In the genomic region with DNA sequence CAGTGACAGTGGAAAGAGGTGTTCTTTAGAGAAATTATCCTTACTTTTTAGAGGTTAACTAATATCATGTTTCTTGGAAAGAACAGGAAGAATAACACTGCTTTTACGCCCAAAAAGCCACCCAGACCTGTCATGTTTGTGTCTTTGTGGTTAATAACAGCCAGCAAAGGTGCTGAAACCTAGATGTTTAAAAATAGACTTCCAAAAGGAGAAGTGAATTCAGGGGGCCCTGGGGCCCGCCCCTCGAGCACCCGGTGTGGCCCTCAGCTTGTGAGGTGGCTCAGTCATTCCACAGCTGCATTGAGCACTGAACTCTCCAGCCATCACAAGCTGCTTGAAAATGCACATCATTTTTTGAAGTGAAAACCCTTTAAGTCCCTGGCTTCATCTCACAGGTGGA, we compare ENCODE assay signal across 8 cellular contexts. TPM values are rescaled to one million over a fixed set of nuclear protein-coding genes. Genes with fewer than 3 reads are reported as not detected.
DNase-seq lines count a peak whose midpoint lies in the region; ATAC-seq, FAIRE-seq and TF ChIP-seq lines count a peak whose summit lies in the region.

No MANE protein-coding gene starts in this region.

- no peaks in the 10 kb centered on the region for H3K27me3 ChIP-seq in GM12878 (replicated peaks in 1 of 2; ENCODE audit: control insufficient read depth in 2 of 2, insufficient read depth in 2 of 2, low read length in 1 of 2)

- no peaks in the 10 kb centered on the region for H3K9me3 ChIP-seq in GM12878 (replicated peaks; ENCODE audit: control insufficient read depth, insufficient read depth, low read length)

- no TSS peak for BruUV-seq in GM12878 (replicated peaks; lab: Mats Ljungman, UMichigan)
- BruUV-seq in Calu3 (replicated peaks; lab: Mats Ljungman, UMichigan) = no TSS peak

- RAD21 ChIA-PET in GM12878 (lab: Charles Lee; ENCODE audit: unreplicated experiment) = interaction anchor here (0.5 to 3.4 kb wide), 15 partner anchors 13 to 377 kb away, joined by 3 to 26 read pairs (median 4); no protein-coding TSS in a partner anchor

- no peak for TF ChIP-seq CTCF in GM12878 (IDR thresholded peaks at IDR 0.05 in 2 of 3, conservative IDR thresholded peaks at IDR 0.05 in 1 of 3; ENCODE audit: control insufficient read depth in 2 of 3, extremely low read depth in 1 of 3, insufficient read depth in 1 of 3, low read depth in 3 of 3, low read length in 3 of 3)
- TF ChIP-seq CTCF in Calu3 (IDR thresholded peaks at IDR 0.05; ENCODE audit: unreplicated experiment) = no peak

- H3K9ac ChIP-seq in GM12878 (ENCODE audit: control insufficient read depth, insufficient read depth, low read length) = peak overlapping the region; percentile 78

- peak; percentile 66 for ATAC-seq in GM18505 (IDR thresholded peaks at IDR 0.05; ENCODE audit: unreplicated experiment)
- peak; percentile 48 for ATAC-seq in GM19468 (IDR thresholded peaks at IDR 0.05; ENCODE audit: extremely low read depth, unreplicated experiment)
- ATAC-seq in HG03342 (IDR thresholded peaks at IDR 0.05; ENCODE audit: unreplicated experiment) = peak; percentile 81
- peak; percentile 85 for ATAC-seq in GM12878

- TF ChIP-seq POLR2A in GM18505 (IDR thresholded peaks at IDR 0.05; ENCODE audit: borderline replicate concordance, extremely low read depth, insufficient read depth, insufficient read length) (peak; percentile 84), GM12878 (IDR thresholded peaks at IDR 0.05; ENCODE audit: low read depth, low read length) (peak; percentile 65)

- H3K79me2 ChIP-seq in GM12878 (ENCODE audit: control insufficient read depth, insufficient read depth, low read length) = peaks cover 34% of the 10 kb centered on the region

- H3K27ac ChIP-seq in GM12878 (ENCODE audit: control insufficient read depth, insufficient read depth) = peak overlapping the region; percentile 98

- H4K20me1 ChIP-seq in GM12878 (ENCODE audit: control insufficient read depth, insufficient read depth) = no peaks in the 10 kb centered on the region

- peak; percentile 76 for DNase-seq in GM12878 (ENCODE audit: low read depth, low spot score)
- no peak for DNase-seq in G401 (ENCODE audit: low spot score)
- DNase-seq in NCI-H2196 treated with DMSO at 0.1 percent for 48 hours (lab: John Stamatoyannopoulos, UW; ENCODE audit: unreplicated experiment) = no peak
- no peak for DNase-seq in Calu3
- DNase-seq in NCI-H82 (lab: John Stamatoyannopoulos, UW) = no peak

- intact Hi-C loops in GM12878 (cut with micrococcal nuclease; ENCODE audit: unreplicated experiment) (loop anchor here (5.0 kb wide), 1 partner anchor 124 kb away; a partner anchor contains a TSS), Calu3 (cut with micrococcal nuclease; ENCODE audit: unreplicated experiment) (no loop called here)

- WGBS in GM12878 (ENCODE audit: insufficient coverage, insufficient replicate concordance, low lambda C conversion rate, missing lambda C conversion rate) = 3% methylated on average over 4 of the region's 4 CpGs

- H3K4me1 ChIP-seq in GM12878 (ENCODE audit: control insufficient read depth, insufficient read depth, low read length) = peaks cover 59% of the 10 kb centered on the region

- peak; percentile 89 for FAIRE-seq in GM12878 (lab: Jason Lieb, UNC)

- in situ Hi-C loops in GM12878 (cut with MboI) = no loop called here
- in situ Hi-C loops in G401 (cut with HindIII; ENCODE audit: low sequenced_read_pairs) = no loop called here

- peak overlapping the region; percentile 97 for H3K4me2 ChIP-seq in GM12878 (ENCODE audit: control insufficient read depth, insufficient read depth)

- peaks cover 28 to 32% of the 10 kb centered on the region in 2 experiments for H3K36me3 ChIP-seq in GM12878 (ENCODE audit: control insufficient read depth in 2 of 2, insufficient read depth in 2 of 2, low read length in 1 of 2)

- no peak overlapping the region for H3K27ac Mint-ChIP-seq in Calu3 (ENCODE audit: unreplicated experiment)

- no peak for TF ChIP-seq RAD21 in GM12878 (IDR thresholded peaks at IDR 0.05; ENCODE audit: insufficient read depth, low read depth, low read length)

- peak overlapping the region; percentile 43 for H3K4me3 ChIP-seq in GM12878

- H2AFZ ChIP-seq in GM12878 (ENCODE audit: control insufficient read depth, low read depth, low read length) = no peak overlapping the region; the same call in 1 of the 2 replicates

- no peaks in the 10 kb centered on the region for H3K27me3 Mint-ChIP-seq in Calu3 (ENCODE audit: unreplicated experiment)

- CTCF ChIA-PET in GM12878 (lab: Yijun Ruan, JAX) = interaction anchor here (0.9 to 3.6 kb wide), 9 partner anchors 14 to 207 kb away, joined by 3 to 25 read pairs (median 10); no protein-coding TSS in a partner anchor
- CTCF ChIA-PET in Calu3 (lab: Charles Lee) = no interaction called here

- TF ChIP-seq EP300 in GM12878 (IDR thresholded peaks at IDR 0.05; ENCODE audit: borderline replicate concordance in 1 of 2, control insufficient read depth in 1 of 2, low read depth in 2 of 2, low read length in 2 of 2) = peak; percentile 65 to 90; a peak in 3 of 4 replicates

- H3K9me3 Mint-ChIP-seq in Calu3 (ENCODE audit: low read depth, unreplicated experiment) = no peaks in the 10 kb centered on the region

- H3K4me1 Mint-ChIP-seq in Calu3 (ENCODE audit: low read depth, unreplicated experiment) = no peaks in the 10 kb centered on the region

- no peak overlapping the region for H3K4me3 Mint-ChIP-seq in Calu3 (ENCODE audit: low read depth, unreplicated experiment)

- POLR2A ChIA-PET in GM12878 (lab: Charles Lee) = interaction anchor here (0.5 to 2.3 kb wide), 10 partner anchors 83 to 670 kb away, joined by 3 to 14 read pairs (median 5); a partner anchor contains a TSS

- peaks cover 3% of the 10 kb centered on the region for H3K36me3 Mint-ChIP-seq in Calu3 (ENCODE audit: insufficient read depth, unreplicated experiment)

- SMC1A ChIA-PET in GM12878 (lab: Charles Lee; ENCODE audit: uncharacterized antibody, unreplicated experiment) = interaction anchor here (0.7 to 3.0 kb wide), 15 partner anchors 14 to 363 kb away, joined by 3 to 23 read pairs (median 4); no protein-coding TSS in a partner anchor

TF ChIP-seq in GM12878, 131 proteins besides CTCF, POLR2A, EP300 and RAD21 (continues in another document):
- TF ChIP-seq, protein P1, sequence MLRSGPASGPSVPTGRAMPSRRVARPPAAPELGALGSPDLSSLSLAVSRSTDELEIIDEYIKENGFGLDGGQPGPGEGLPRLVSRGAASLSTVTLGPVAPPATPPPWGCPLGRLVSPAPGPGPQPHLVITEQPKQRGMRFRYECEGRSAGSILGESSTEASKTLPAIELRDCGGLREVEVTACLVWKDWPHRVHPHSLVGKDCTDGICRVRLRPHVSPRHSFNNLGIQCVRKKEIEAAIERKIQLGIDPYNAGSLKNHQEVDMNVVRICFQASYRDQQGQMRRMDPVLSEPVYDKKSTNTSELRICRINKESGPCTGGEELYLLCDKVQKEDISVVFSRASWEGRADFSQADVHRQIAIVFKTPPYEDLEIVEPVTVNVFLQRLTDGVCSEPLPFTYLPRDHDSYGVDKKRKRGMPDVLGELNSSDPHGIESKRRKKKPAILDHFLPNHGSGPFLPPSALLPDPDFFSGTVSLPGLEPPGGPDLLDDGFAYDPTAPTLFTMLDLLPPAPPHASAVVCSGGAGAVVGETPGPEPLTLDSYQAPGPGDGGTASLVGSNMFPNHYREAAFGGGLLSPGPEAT (IDR thresholded peaks at IDR 0.05; ENCODE audit: low read depth) = peak; percentile 83
- TF ChIP-seq CREM (IDR thresholded peaks at IDR 0.05; ENCODE audit: low read depth) = peak; percentile 20; the same call in 1 of the 2 replicates
- TF ChIP-seq RAD51 (IDR thresholded peaks at IDR 0.05) = 0 out of 2 replicates have a peak, but pooled peaks have one; percentile 32
- TF ChIP-seq, protein P2, sequence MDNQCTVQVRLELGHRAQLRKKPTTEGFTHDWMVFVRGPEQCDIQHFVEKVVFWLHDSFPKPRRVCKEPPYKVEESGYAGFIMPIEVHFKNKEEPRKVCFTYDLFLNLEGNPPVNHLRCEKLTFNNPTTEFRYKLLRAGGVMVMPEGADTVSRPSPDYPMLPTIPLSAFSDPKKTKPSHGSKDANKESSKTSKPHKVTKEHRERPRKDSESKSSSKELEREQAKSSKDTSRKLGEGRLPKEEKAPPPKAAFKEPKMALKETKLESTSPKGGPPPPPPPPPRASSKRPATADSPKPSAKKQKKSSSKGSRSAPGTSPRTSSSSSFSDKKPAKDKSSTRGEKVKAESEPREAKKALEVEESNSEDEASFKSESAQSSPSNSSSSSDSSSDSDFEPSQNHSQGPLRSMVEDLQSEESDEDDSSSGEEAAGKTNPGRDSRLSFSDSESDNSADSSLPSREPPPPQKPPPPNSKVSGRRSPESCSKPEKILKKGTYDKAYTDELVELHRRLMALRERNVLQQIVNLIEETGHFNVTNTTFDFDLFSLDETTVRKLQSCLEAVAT (IDR thresholded peaks at IDR 0.05) = 0 out of 2 replicates have a peak, but pooled peaks have one; percentile 58
- peak; percentile 56; the same call in 1 of the 2 replicates for TF ChIP-seq ZNF217 (IDR thresholded peaks at IDR 0.05)
- peak; percentile 39; the same call in 1 of the 2 replicates for TF ChIP-seq BMI1 (IDR thresholded peaks at IDR 0.05; ENCODE audit: borderline replicate concordance)
- peak; percentile 83; the same call in 1 of the 2 replicates for TF ChIP-seq ZBED1 (IDR thresholded peaks at IDR 0.05; ENCODE audit: borderline replicate concordance)
- TF ChIP-seq STAT3 (IDR thresholded peaks at IDR 0.05; ENCODE audit: low read depth, low read length) = 0 out of 2 replicates have a peak, but pooled peaks have one; percentile 50

RNA-seq across cellular contexts. Expression of a gene that starts 20.8 kb away (rescaled TPM):
- total RNA-seq in GM12878 (2013; cell fraction: nucleolus; rRNA removed) = 2.7 TPM in 2 replicates
- total RNA-seq in GM12878 (2014; rRNA removed) = 0.11 and 0.17 TPM in 2 replicates
- total RNA-seq in GM12878 (2014; rRNA removed; fragmentation: Illumina TruSeq; extraction: Trizol) = not detected in 2 replicates
- total RNA-seq in GM12878 (2021) = 0.33 and 0.82 TPM in 2 replicates
- polyA plus RNA-seq in GM12878 (2011; ENCODE audit: low read depth) = not detected
- 0.04 and 0.10 TPM in 2 replicates for polyA plus RNA-seq in GM12878 (2011; rRNA removed)
- 0.07 and 0.22 TPM in 2 replicates for polyA plus RNA-seq in GM12878 (2011; cell fraction: cytosol; rRNA removed)
- polyA plus RNA-seq in GM12878 (2011; cell fraction: nucleus; rRNA removed) = 2.1 and 2.7 TPM in 2 replicates
- polyA plus RNA-seq in GM12878 (2012) = 0.26 and 0.45 TPM in 2 replicates
- 0.03 TPM in 1 of 2 replicates, not detected in the other for polyA plus RNA-seq in GM12878 (2014; fragmentation: Illumina TruSeq; extraction: Trizol)
- not detected for polyA plus RNA-seq in GM12878 (2014; fragmentation: Nextera tagmentation; extraction: Ambion mirVana)
- polyA plus RNA-seq in GM12878 (2014; rRNA removed) = 0.24 TPM in 1 of 2 replicates, not detected in the other
- polyA plus RNA-seq in GM12878 (2016; fragmentation: Nextera tagmentation; extraction: Ambion mirVana) = not detected
- polyA minus RNA-seq in GM12878 (2011; rRNA and poly(A)+ RNA removed) = 0.21 TPM in 1 of 2 replicates, not detected in the other
- polyA minus RNA-seq in GM12878 (2011; cell fraction: cytosol; rRNA and poly(A)+ RNA removed) = not detected in 2 replicates
- 0.36 and 0.48 TPM in 2 replicates for polyA minus RNA-seq in GM12878 (2011; cell fraction: nucleus; rRNA and poly(A)+ RNA removed)
- not detected in 2 replicates for total RNA-seq in G401 (2014; rRNA removed; shearing (Covaris generic))
- 13.7 and 17.0 TPM in 2 replicates for total RNA-seq in Calu3 (2022)
